In the genomic region with DNA sequence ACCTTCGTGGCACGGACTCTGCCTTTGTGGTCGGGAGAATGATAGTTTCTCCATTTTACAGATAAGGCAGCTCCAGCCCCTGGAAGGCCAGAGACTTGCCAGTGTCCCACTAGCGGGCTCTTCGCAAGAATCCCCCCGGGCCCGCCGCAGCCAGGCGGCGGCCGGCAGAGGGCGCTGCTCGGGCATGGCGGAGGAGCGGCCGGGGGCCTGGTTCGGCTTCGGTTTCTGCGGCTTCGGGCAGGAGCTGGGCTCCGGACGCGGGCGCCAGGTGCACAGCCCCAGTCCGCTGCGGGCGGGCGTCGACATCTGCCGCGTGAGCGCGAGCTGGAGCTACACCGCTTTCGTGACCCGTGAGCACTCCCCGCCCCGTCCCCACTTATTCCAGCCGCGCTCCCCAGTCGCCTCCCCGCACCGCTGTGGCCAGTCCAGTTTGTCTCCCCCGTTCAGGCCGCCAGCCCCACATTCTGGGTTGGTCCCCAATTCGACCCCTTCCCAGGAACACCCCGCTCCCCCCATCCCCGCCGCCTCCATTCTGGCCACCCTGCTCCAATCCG, we compare ENCODE assay signal across 8 cellular contexts. TPM values are rescaled to one million over a fixed set of nuclear protein-coding genes. Genes with fewer than 3 reads are reported as not detected.
DNase-seq lines count a peak whose midpoint lies in the region; ATAC-seq and TF ChIP-seq lines count a peak whose summit lies in the region.

No MANE protein-coding gene starts in this region.

- peak; percentile 67 for DNase-seq in Ammon's horn (ENCODE audit: low spot score)
- peak; percentile 70 for DNase-seq in OCI-LY7 (ENCODE audit: low spot score)
- DNase-seq in activated effector memory CD4-positive, alpha-beta T cell treated with Interleukin-2 at 50 U/mL for 16 hours: peak; percentile 46
- peak; percentile 74 for DNase-seq in fibroblast of pulmonary artery (ENCODE audit: low read depth)
- peak; percentile 62 for DNase-seq in natural killer cell
- peak in 5 of 6 experiments; percentile 28 to 57 (median 44) for DNase-seq in stimulated activated naive CD4-positive, alpha-beta T cell (lab: John Stamatoyannopoulos, UW)
- no peak for DNase-seq in DMS114 treated with DMSO at 0.1 percent for 48 hours (lab: John Stamatoyannopoulos, UW; ENCODE audit: unreplicated experiment)

- no peaks in the 10 kb centered on the region for H4K20me1 ChIP-seq in OCI-LY7 (ENCODE audit: insufficient read depth, low read length)

- peaks cover 12% of the 10 kb centered on the region for H3K79me2 ChIP-seq in OCI-LY7 (ENCODE audit: insufficient read depth, low read depth, low read length)

- peak overlapping the region; percentile 71 for H3K4me3 ChIP-seq in OCI-LY7 (ENCODE audit: low read depth, low read length, poor library complexity, severe bottlenecking)
- H3K4me3 ChIP-seq in fibroblast of pulmonary artery (replicated peaks; ENCODE audit: low read depth, low read length): peak overlapping the region; percentile 63

- peak overlapping the region; percentile 63 for H3K4me3 Mint-ChIP-seq in natural killer cell

- intact Hi-C loops in OCI-LY7 (cut with micrococcal nuclease; ENCODE audit: unreplicated experiment): loop anchor here (1.0 to 2.0 kb wide), 3 partner anchors 77 to 314 kb away; no protein-coding TSS in a partner anchor
- intact Hi-C loops in natural killer cell (cut with micrococcal nuclease): loop anchor here (1.0 to 2.0 kb wide), 2 partner anchors 92 to 315 kb away; no protein-coding TSS in a partner anchor

- no peak overlapping the region for H3K27ac Mint-ChIP-seq in natural killer cell

- CTCF ChIA-PET in OCI-LY7 (lab: Charles Lee; ENCODE audit: unreplicated experiment): interaction anchor here (0.7 to 3.9 kb wide), 3 partner anchors 23 to 315 kb away, joined by 3 to 41 read pairs (median 8); partner anchors contain the start of genes HDDC3 and UNC45A

- no peaks in the 10 kb centered on the region for H3K9me3 Mint-ChIP-seq in natural killer cell

- peak overlapping the region; percentile 33; the same call in 1 of the 2 replicates for H2AFZ ChIP-seq in OCI-LY7 (ENCODE audit: low read length)

- TF ChIP-seq CTCF in OCI-LY7 (conservative IDR thresholded peaks at IDR 0.05; ENCODE audit: low read length): peak; percentile 94
- TF ChIP-seq CTCF in fibroblast of pulmonary artery (IDR thresholded peaks at IDR 0.05; ENCODE audit: low read length, missing control alignments): peak; percentile 48
- peak; percentile 89 for TF ChIP-seq CTCF in natural killer cell (IDR thresholded peaks at IDR 0.05)

- H3K36me3 Mint-ChIP-seq in natural killer cell: no peaks in the 10 kb centered on the region

- no peaks in the 10 kb centered on the region for H3K9me3 ChIP-seq in OCI-LY7 (ENCODE audit: low read length)

- H3K36me3 ChIP-seq in OCI-LY7 (ENCODE audit: insufficient read depth, low read length): peaks cover 64% of the 10 kb centered on the region

- peaks cover 18% of the 10 kb centered on the region for H3K4me1 ChIP-seq in OCI-LY7 (ENCODE audit: insufficient read depth, low read length, poor library complexity, severe bottlenecking)

- BruUV-seq in OCI-LY7 (replicated peaks; lab: Mats Ljungman, UMichigan): no TSS peak

- no peaks in the 10 kb centered on the region for H3K9me2 ChIP-seq in OCI-LY7 (ENCODE audit: insufficient read depth, low read length)

- peak overlapping the region; percentile 89 for H3K27ac ChIP-seq in OCI-LY7 (ENCODE audit: low read depth, low read length, poor library complexity, severe bottlenecking)

- ATAC-seq in HG02759 (IDR thresholded peaks at IDR 0.05; ENCODE audit: unreplicated experiment) (peak; percentile 30), natural killer cell (peak in 2 of 3 donors; percentile 18 to 19)

- no peaks in the 10 kb centered on the region for H3K27me3 Mint-ChIP-seq in natural killer cell (ENCODE audit: low read depth in 2 of 2)

- peaks cover 0 to 10% of the 10 kb centered on the region in 2 donors for H3K4me1 Mint-ChIP-seq in natural killer cell

- H3K4me2 ChIP-seq in OCI-LY7 (ENCODE audit: low read length): peak overlapping the region; percentile 99

- POLR2A ChIA-PET in OCI-LY7 (lab: Charles Lee): interaction anchor here (0.5 to 6.1 kb wide), 7 partner anchors 12 to 245 kb away, joined by 3 to 58 read pairs (median 6); partner anchors contain the start of genes HDDC3, UNC45A and VPS33B

RNA-seq across cellular contexts. Expression of gene RCCD1, which starts 1.9 kb away (rescaled TPM):
- 74.8 and 77.7 TPM in 2 replicates for total RNA-seq in OCI-LY7 (2014; rRNA removed; shearing (Covaris generic))
- total RNA-seq in OCI-LY7 (2022): 84.5 and 96.9 TPM in 2 replicates
- total RNA-seq in natural killer cell: 1 to 10 TPM; 4.2 to 5.4 (median 5.1) TPM

RNA-seq across cellular contexts. Expression of gene UNC45A, which starts 21.5 kb away (rescaled TPM):
- total RNA-seq in OCI-LY7 (2014; rRNA removed; shearing (Covaris generic)): 38.3 and 46.1 TPM in 2 replicates
- total RNA-seq in OCI-LY7 (2022) (62.3 and 68.0 TPM in 2 replicates), natural killer cell (10 to 100 TPM; 39.0 to 58.1 (median 51.5) TPM)

RNA-seq across cellular contexts. Expression of gene HDDC3, which starts 24.3 kb away (rescaled TPM):
- total RNA-seq in OCI-LY7 (2014; rRNA removed; shearing (Covaris generic)): 31.8 and 35.8 TPM in 2 replicates
- total RNA-seq in OCI-LY7 (2022) (38.6 and 39.7 TPM in 2 replicates), natural killer cell (10 to 100 TPM; 11.2 to 14.5 (median 12.1) TPM)

RNA-seq across cellular contexts. Expression of gene PRC1, which starts 37.7 kb away (rescaled TPM):
- 224 and 402 TPM in 2 replicates for total RNA-seq in OCI-LY7 (2014; rRNA removed; shearing (Covaris generic))
- total RNA-seq in OCI-LY7 (2022) (149 and 150 TPM in 2 replicates), natural killer cell (10 to 100 TPM; 18.9 to 25.1 (median 23.3) TPM)

RNA-seq across cellular contexts. Expression of gene MAN2A2, which starts 53.5 kb away (rescaled TPM):
- total RNA-seq in OCI-LY7 (2014; rRNA removed; shearing (Covaris generic)): 6.6 and 12.2 TPM in 2 replicates
- total RNA-seq in OCI-LY7 (2022) (11.6 and 17.4 TPM in 2 replicates), natural killer cell (100 to 1,000 TPM; 158 to 200 (median 177) TPM)

Comparison
In these comparisons a context has a peak if more than half of its experiments do, and no peak if none do; other contexts are left out.
1. RNA of gene RCCD1, which starts 1.9 kb away (total RNA-seq): 74.8 to 96.9 TPM in OCI-LY7; 4.2 to 5.4 TPM in natural killer cell; every median in the first group is over 10 times any median in the second.
2. Peak in every context shown above with its lines, with median percentiles within 50 percentile points of each other: CTCF ChIP-seq.